1 cellular context compared by ENCODE assay signal in the genomic region with DNA sequence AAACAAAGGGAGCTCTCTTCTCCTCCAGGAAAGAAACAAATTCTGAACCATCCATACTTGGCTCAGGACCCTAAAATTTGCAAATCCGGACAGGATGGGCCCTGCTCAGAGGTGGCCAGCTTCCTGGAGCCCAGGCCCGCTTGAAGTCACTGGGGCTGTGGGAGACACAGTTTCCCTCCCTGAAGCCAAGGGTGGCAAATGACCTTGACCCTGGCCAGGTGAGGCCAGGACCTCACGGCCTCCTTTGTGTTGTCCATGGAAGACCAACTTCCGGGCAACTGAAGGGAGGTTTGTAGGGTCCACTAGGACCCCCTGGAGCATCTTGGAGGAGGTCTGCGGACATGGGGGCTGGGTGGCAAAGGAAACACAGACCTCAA.
TF ChIP-seq lines count a peak whose summit lies in the region.

No MANE protein-coding gene starts in this region.

TF ChIP-seq in HEK293T, 16 proteins besides CTCF, POLR2A, EP300 and RAD21 (continued from another document):
- no peak for TF ChIP-seq FOXM1 (IDR thresholded peaks at IDR 0.05; ENCODE audit: borderline replicate concordance)
- TF ChIP-seq ELF4 (IDR thresholded peaks at IDR 0.05) = no peak
- TF ChIP-seq BHLHE40 (IDR thresholded peaks at IDR 0.05; ENCODE audit: borderline replicate concordance) = no peak
- no peak for TF ChIP-seq CTBP1 (IDR thresholded peaks at IDR 0.05; ENCODE audit: borderline replicate concordance)
- no peak for TF ChIP-seq NFRKB (IDR thresholded peaks at IDR 0.05)
- TF ChIP-seq FOXK2 (IDR thresholded peaks at IDR 0.05) = no peak
- no peak for TF ChIP-seq L3MBTL2 (conservative IDR thresholded peaks at IDR 0.05)
- TF ChIP-seq TARDBP (IDR thresholded peaks at IDR 0.05) = no peak
- TF ChIP-seq ARNT (IDR thresholded peaks at IDR 0.05) = no peak
- TF ChIP-seq SP1 (IDR thresholded peaks at IDR 0.05) = no peak
TF ChIP-seq in HEK293T: peak in this region for 0.
